In genomic region chr14:51663783-51664326, GRCh38 we compare ENCODE assay signal across 23 cellular contexts.
"Had no signal": no experiment of that assay in that cellular context is flagged by ENCODE, and none has a peak within 500 bp of the region (broad histone marks: within the 10 kb centered on the region; RNA-seq: fewer than 3 reads in every experiment).

No MANE protein-coding gene starts in this region.

- H3K27ac ChIP-seq: cardiac muscle cell, foreskin keratinocyte, lower lobe of right lung, neutrophil, parathyroid adenoma, SK-N-MC, thyroid gland had no signal

- H3K9me3 ChIP-seq: lower lobe of right lung, neutrophil, thyroid gland had no signal

- H3K4me1 Mint-ChIP-seq: activated B cell treated with CpG ODN at 0.5 μM for 24 hours; activated CD4-positive, alpha-beta T cell treated with anti-CD3 and anti-CD28 coated beads, Interleukin-2, amount 10 ng/mL, durations not matched to agents 7 days and 5 days; activated T-helper 17 cell treated with anti-CD3 and anti-CD28 coated beads, Interleukin-2, amount 50 U/mL, for 72 hours; stimulated activated naive B cell treated with anti-CD40 and anti-IgM and Interleukin-4, amounts not matched to agents 10 μg/mL and 1 μg/mL and 100 μg/mL, for 72 hours; T-cell had no signal

- H3K36me3 Mint-ChIP-seq: natural killer cell treated with Interleukin-12 subunit alpha and Interleukin-12 subunit beta and Interleukin-15 and Interleukin-18, amount 100 ng/mL, for 72 hours; stimulated activated naive B cell treated with anti-CD40 and anti-IgM and Interleukin-4, amounts not matched to agents 10 μg/mL and 1 μg/mL and 100 μg/mL, for 72 hours; T-cell had no signal

- H2AFZ ChIP-seq: parathyroid adenoma had no signal

- H3K27me3 ChIP-seq: cardiac muscle cell, foreskin keratinocyte, neutrophil, thyroid gland had no signal

- H3K36me3 ChIP-seq: cardiac muscle cell, lower lobe of right lung, neutrophil, thyroid gland had no signal

- H3K79me2 ChIP-seq: parathyroid adenoma had no signal

- ATAC-seq: activated T-helper 17 cell treated with anti-CD3 and anti-CD28 coated beads, Interleukin-2, amount 50 U/mL, for 72 hours; effector memory CD8-positive, alpha-beta T cell; foreskin keratinocyte; lower lobe of right lung; sciatic nerve; stimulated activated naive B cell treated with anti-CD40 and anti-IgM and Interleukin-4, amounts not matched to agents 10 μg/mL and 1 μg/mL and 100 μg/mL, for 72 hours; T-cell had no signal

- H3K4me3 Mint-ChIP-seq: activated B cell treated with CpG ODN at 0.5 μM for 24 hours; activated CD4-positive, alpha-beta T cell treated with anti-CD3 and anti-CD28 coated beads, Interleukin-2, amount 10 ng/mL, durations not matched to agents 7 days and 5 days; activated T-helper 17 cell treated with anti-CD3 and anti-CD28 coated beads, Interleukin-2, amount 50 U/mL, for 72 hours; effector memory CD8-positive, alpha-beta T cell; mesothelial cell of epicardium; natural killer cell treated with Interleukin-12 subunit alpha and Interleukin-12 subunit beta and Interleukin-15 and Interleukin-18, amount 100 ng/mL, for 72 hours; stimulated activated naive B cell treated with anti-CD40 and anti-IgM and Interleukin-4, amounts not matched to agents 10 μg/mL and 1 μg/mL and 100 μg/mL, for 72 hours; T-cell had no signal

- DNase-seq: activated B cell treated with CpG ODN at 0.5 μM for 24 hours; activated CD4-positive, alpha-beta T cell treated with anti-CD3 and anti-CD28 coated beads, Interleukin-2, amount 10 ng/mL, durations not matched to agents 7 days and 5 days; activated naive CD4-positive, alpha-beta T cell treated with Interleukin-2 at 50 U/mL for 16 hours; activated T-cell treated with anti-CD3 and anti-CD28 coated beads for 4 hours; effector memory CD8-positive, alpha-beta T cell; foreskin keratinocyte; glutamatergic neuron; hippocampal formation; islet precursor cell; lower lobe of right lung; stimulated activated CD4-positive, alpha-beta T cell treated with anti-CD3 and anti-CD28 coated beads, Interleukin-4, amount 100 ng/mL, for 4 hours; stimulated activated naive B cell treated with anti-CD40 and anti-IgM and Interleukin-4, amounts not matched to agents 10 μg/mL and 1 μg/mL and 100 μg/mL, for 72 hours; T-cell; T-helper 9 cell; thyroid gland had no signal

- H3K9me3 Mint-ChIP-seq: activated B cell treated with CpG ODN at 0.5 μM for 24 hours; natural killer cell treated with Interleukin-12 subunit alpha and Interleukin-12 subunit beta and Interleukin-15 and Interleukin-18, amount 100 ng/mL, for 72 hours had no signal

- H3K4me3 ChIP-seq: cardiac muscle cell, lower lobe of right lung, SK-N-MC, thyroid gland had no signal

- H3K9ac ChIP-seq: parathyroid adenoma had no signal

- H3K27ac Mint-ChIP-seq: activated B cell treated with CpG ODN at 0.5 μM for 24 hours; activated CD4-positive, alpha-beta T cell treated with anti-CD3 and anti-CD28 coated beads, Interleukin-2, amount 10 ng/mL, durations not matched to agents 7 days and 5 days; activated T-helper 17 cell treated with anti-CD3 and anti-CD28 coated beads, Interleukin-2, amount 50 U/mL, for 72 hours; effector memory CD8-positive, alpha-beta T cell; mesothelial cell of epicardium; natural killer cell treated with Interleukin-12 subunit alpha and Interleukin-12 subunit beta and Interleukin-15 and Interleukin-18, amount 100 ng/mL, for 72 hours; stimulated activated naive B cell treated with anti-CD40 and anti-IgM and Interleukin-4, amounts not matched to agents 10 μg/mL and 1 μg/mL and 100 μg/mL, for 72 hours; T-cell had no signal

- H3K4me1 ChIP-seq: lower lobe of right lung, parathyroid adenoma had no signal
